ENCODE assay signal across 1 cellular context in the genomic region with DNA sequence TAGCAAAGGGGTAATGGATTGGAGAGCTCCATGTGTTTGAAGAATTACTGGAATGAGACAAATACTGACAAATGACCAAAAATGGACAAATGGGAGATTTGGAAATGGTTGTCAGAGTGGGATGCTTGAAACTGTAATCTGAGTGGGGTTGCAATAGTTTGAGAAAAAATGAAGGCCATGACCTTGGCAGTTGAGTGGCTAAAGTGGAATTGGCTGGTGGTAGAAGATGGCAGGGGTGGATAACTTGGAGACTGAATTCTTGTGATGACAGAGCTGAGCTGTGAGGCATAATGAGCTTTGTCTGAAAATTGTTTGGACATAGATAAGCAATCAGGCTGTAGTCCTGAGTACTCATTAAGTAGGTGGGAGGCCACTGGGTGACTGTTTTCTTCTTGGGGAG.
TF ChIP-seq lines count a peak whose summit lies in the region.

No MANE protein-coding gene starts in this region.

TF ChIP-seq in IMR-90, 13 proteins besides CTCF, POLR2A, EP300 and RAD21 (continued from another document):
- TF ChIP-seq CEBPB (IDR thresholded peaks at IDR 0.05; ENCODE audit: low read depth, low read length) (no peak), RFX5 (IDR thresholded peaks at IDR 0.05; ENCODE audit: low read depth, low read length) (no peak), MAZ (IDR thresholded peaks at IDR 0.05; ENCODE audit: borderline replicate concordance, low read depth, low read length) (no peak), SMC3 (IDR thresholded peaks at IDR 0.05; ENCODE audit: low read depth, low read length) (no peak), CHD1 (IDR thresholded peaks at IDR 0.05; ENCODE audit: low read depth, low read length) (no peak), NFE2L2 (IDR thresholded peaks at IDR 0.05; ENCODE audit: low read depth, low read length) (no peak)
- TF ChIP-seq, protein P1, sequence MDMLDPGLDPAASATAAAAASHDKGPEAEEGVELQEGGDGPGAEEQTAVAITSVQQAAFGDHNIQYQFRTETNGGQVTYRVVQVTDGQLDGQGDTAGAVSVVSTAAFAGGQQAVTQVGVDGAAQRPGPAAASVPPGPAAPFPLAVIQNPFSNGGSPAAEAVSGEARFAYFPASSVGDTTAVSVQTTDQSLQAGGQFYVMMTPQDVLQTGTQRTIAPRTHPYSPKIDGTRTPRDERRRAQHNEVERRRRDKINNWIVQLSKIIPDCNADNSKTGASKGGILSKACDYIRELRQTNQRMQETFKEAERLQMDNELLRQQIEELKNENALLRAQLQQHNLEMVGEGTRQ (IDR thresholded peaks at IDR 0.05; ENCODE audit: low read depth, low read length), result no peak
